ENCODE assay signal across 8 cellular contexts in genomic region chr1:9716404-9717192, GRCh38.
DNase-seq lines count a peak whose midpoint lies in the region; ATAC-seq lines count a peak whose summit lies in the region.

No MANE protein-coding gene starts in this region.

- POLR2A ChIA-PET in activated CD4-positive, alpha-beta T cell treated with anti-CD3 and anti-CD28 coated beads for 36 hours (lab: Charles Lee): no interaction called here
- POLR2A ChIA-PET in activated CD8-positive, alpha-beta T cell treated with anti-CD3 and anti-CD28 coated beads, Interleukin-2, amount 10 ng/mL, durations not matched to agents 7 days and 5 days (lab: Charles Lee): interaction anchor here (0.6 to 6.6 kb wide), 18 partner anchors 9 to 172 kb away, joined by 3 to 152 read pairs (median 8); partner anchors contain the start of gene PIK3CD

- ATAC-seq in activated CD4-positive, alpha-beta T cell treated with anti-CD3 and anti-CD28 coated beads for 36 hours: no peak
- ATAC-seq in activated CD8-positive, alpha-beta T cell treated with anti-CD3 and anti-CD28 coated beads, Interleukin-2, amount 10 ng/mL, durations not matched to agents 7 days and 5 days: no peak
- ATAC-seq in HG03039 (IDR thresholded peaks at IDR 0.05; ENCODE audit: unreplicated experiment): no peak

- no peak for DNase-seq in activated CD4-positive, alpha-beta T cell treated with anti-CD3 and anti-CD28 coated beads for 36 hours
- no peak for DNase-seq in activated CD4-positive, alpha-beta T cell treated with anti-CD3 and anti-CD28 coated beads for 1 hour
- DNase-seq in activated CD8-positive, alpha-beta T cell treated with anti-CD3 and anti-CD28 coated beads, Interleukin-2, amount 10 ng/mL, durations not matched to agents 7 days and 5 days: peak; percentile 59
- DNase-seq in immature natural killer cell (no peak), germinal center (ENCODE audit: low spot score) (no peak), superior temporal gyrus (ENCODE audit: extremely low spot score) (no peak)

- intact Hi-C loops in activated CD4-positive, alpha-beta T cell treated with anti-CD3 and anti-CD28 coated beads for 36 hours (cut with DNase I, micrococcal nuclease): loop anchor here (1.0 to 5.0 kb wide), 7 partner anchors 13 to 316 kb away; partner anchors contain the start of gene UBE4B (in 1 of the 2)

- peak overlapping the region; percentile 76 for H3K4me3 Mint-ChIP-seq in activated CD4-positive, alpha-beta T cell treated with anti-CD3 and anti-CD28 coated beads for 36 hours
- H3K4me3 Mint-ChIP-seq in activated CD8-positive, alpha-beta T cell treated with anti-CD3 and anti-CD28 coated beads, Interleukin-2, amount 10 ng/mL, durations not matched to agents 7 days and 5 days: peak overlapping the region; percentile 96
- H3K4me3 Mint-ChIP-seq in immature natural killer cell: peak overlapping the region; percentile 76 to 91 (median 85)
- H3K4me3 Mint-ChIP-seq in stimulated activated naive CD8-positive, alpha-beta T cell treated with anti-CD3 and anti-CD28 coated beads, Interleukin-15, Interleukin-2, amounts not matched to agents 100 ng/mL and 50 ng/mL, for 24 hours: peak overlapping the region; percentile 88

- peaks cover 62% of the 10 kb centered on the region for H3K4me1 Mint-ChIP-seq in activated CD4-positive, alpha-beta T cell treated with anti-CD3 and anti-CD28 coated beads for 36 hours
- H3K4me1 Mint-ChIP-seq in activated CD8-positive, alpha-beta T cell treated with anti-CD3 and anti-CD28 coated beads, Interleukin-2, amount 10 ng/mL, durations not matched to agents 7 days and 5 days (ENCODE audit: low read depth): peaks cover 75% of the 10 kb centered on the region
- H3K4me1 Mint-ChIP-seq in immature natural killer cell: peaks cover 45 to 60% of the 10 kb centered on the region in 2 donors
- H3K4me1 Mint-ChIP-seq in stimulated activated naive CD8-positive, alpha-beta T cell treated with anti-CD3 and anti-CD28 coated beads, Interleukin-15, Interleukin-2, amounts not matched to agents 100 ng/mL and 50 ng/mL, for 24 hours (ENCODE audit: low read depth): peaks cover 82% of the 10 kb centered on the region

- no peaks in the 10 kb centered on the region for H3K27me3 Mint-ChIP-seq in activated CD4-positive, alpha-beta T cell treated with anti-CD3 and anti-CD28 coated beads for 36 hours
- H3K27me3 Mint-ChIP-seq in activated CD8-positive, alpha-beta T cell treated with anti-CD3 and anti-CD28 coated beads, Interleukin-2, amount 10 ng/mL, durations not matched to agents 7 days and 5 days (ENCODE audit: low read depth): no peaks in the 10 kb centered on the region
- peaks cover 9 to 17% (median 14%) of the 10 kb centered on the region in 3 donors for H3K27me3 Mint-ChIP-seq in immature natural killer cell (ENCODE audit: low read depth in 3 of 3)
- no peaks in the 10 kb centered on the region for H3K27me3 Mint-ChIP-seq in stimulated activated naive CD8-positive, alpha-beta T cell treated with anti-CD3 and anti-CD28 coated beads, Interleukin-15, Interleukin-2, amounts not matched to agents 100 ng/mL and 50 ng/mL, for 24 hours

- peak overlapping the region; percentile 93 for H3K27ac Mint-ChIP-seq in activated CD4-positive, alpha-beta T cell treated with anti-CD3 and anti-CD28 coated beads for 36 hours
- H3K27ac Mint-ChIP-seq in activated CD8-positive, alpha-beta T cell treated with anti-CD3 and anti-CD28 coated beads, Interleukin-2, amount 10 ng/mL, durations not matched to agents 7 days and 5 days: peak overlapping the region; percentile 96
- peak overlapping the region; percentile 91 to 96 (median 94) for H3K27ac Mint-ChIP-seq in immature natural killer cell
- peak overlapping the region; percentile 96 for H3K27ac Mint-ChIP-seq in stimulated activated naive CD8-positive, alpha-beta T cell treated with anti-CD3 and anti-CD28 coated beads, Interleukin-15, Interleukin-2, amounts not matched to agents 100 ng/mL and 50 ng/mL, for 24 hours

- CTCF ChIA-PET in activated CD4-positive, alpha-beta T cell treated with anti-CD3 and anti-CD28 coated beads for 36 hours (lab: Charles Lee): interaction anchor here (0.6 to 3.7 kb wide), 9 partner anchors 9 to 152 kb away, joined by 3 to 16 read pairs (median 5); no protein-coding TSS in a partner anchor
- CTCF ChIA-PET in activated CD8-positive, alpha-beta T cell treated with anti-CD3 and anti-CD28 coated beads, Interleukin-2, amount 10 ng/mL, durations not matched to agents 7 days and 5 days (lab: Charles Lee): interaction anchor here (0.9 to 16.0 kb wide), 12 partner anchors 8 to 151 kb away, joined by 3 to 204 read pairs (median 6); no protein-coding TSS in a partner anchor

- H3K36me3 Mint-ChIP-seq in activated CD4-positive, alpha-beta T cell treated with anti-CD3 and anti-CD28 coated beads for 36 hours (ENCODE audit: low read depth): peaks cover 70% of the 10 kb centered on the region
- peaks cover 88% of the 10 kb centered on the region for H3K36me3 Mint-ChIP-seq in activated CD8-positive, alpha-beta T cell treated with anti-CD3 and anti-CD28 coated beads, Interleukin-2, amount 10 ng/mL, durations not matched to agents 7 days and 5 days (ENCODE audit: low read depth)
- peaks cover 7 to 26% (median 17%) of the 10 kb centered on the region in 3 donors for H3K36me3 Mint-ChIP-seq in immature natural killer cell
- H3K36me3 Mint-ChIP-seq in stimulated activated naive CD8-positive, alpha-beta T cell treated with anti-CD3 and anti-CD28 coated beads, Interleukin-15, Interleukin-2, amounts not matched to agents 100 ng/mL and 50 ng/mL, for 24 hours (ENCODE audit: low read depth): peaks cover 57% of the 10 kb centered on the region

- H3K9me3 Mint-ChIP-seq in activated CD4-positive, alpha-beta T cell treated with anti-CD3 and anti-CD28 coated beads for 36 hours (ENCODE audit: low read depth): no peaks in the 10 kb centered on the region
- no peaks in the 10 kb centered on the region for H3K9me3 Mint-ChIP-seq in activated CD8-positive, alpha-beta T cell treated with anti-CD3 and anti-CD28 coated beads, Interleukin-2, amount 10 ng/mL, durations not matched to agents 7 days and 5 days (ENCODE audit: insufficient read depth)
- no peaks in the 10 kb centered on the region for H3K9me3 Mint-ChIP-seq in immature natural killer cell
- H3K9me3 Mint-ChIP-seq in stimulated activated naive CD8-positive, alpha-beta T cell treated with anti-CD3 and anti-CD28 coated beads, Interleukin-15, Interleukin-2, amounts not matched to agents 100 ng/mL and 50 ng/mL, for 24 hours: no peaks in the 10 kb centered on the region
